Comparison of ENCODE assay signal across 9 cellular contexts in the genomic region with DNA sequence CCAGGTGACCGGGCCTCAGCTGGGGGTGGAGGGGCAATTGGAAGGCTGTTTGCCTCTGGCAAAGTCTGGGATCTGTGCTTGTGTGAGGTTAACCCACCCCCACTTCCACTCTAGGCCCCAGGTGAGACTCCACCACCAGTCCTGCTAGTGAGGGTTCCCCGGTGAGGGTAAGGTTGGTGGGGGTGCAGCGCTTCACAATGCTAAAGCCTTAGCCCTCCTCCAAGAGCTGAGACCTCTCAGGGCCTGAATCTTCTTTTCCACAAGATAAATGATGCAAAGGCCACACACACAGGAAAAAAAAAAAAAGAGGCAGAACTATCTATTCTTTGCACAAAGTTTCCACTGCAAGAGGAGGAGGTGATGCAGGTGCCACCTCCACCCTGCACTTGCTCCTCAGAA. TPM values are rescaled to one million over a fixed set of nuclear protein-coding genes. Genes with fewer than 3 reads are reported as not detected.
DNase-seq lines count a peak whose midpoint lies in the region; ATAC-seq and TF ChIP-seq lines count a peak whose summit lies in the region.
"Had no signal": no experiment of that assay in that cellular context is flagged by ENCODE, and none has a peak within 500 bp of the region (broad histone marks: within the 10 kb centered on the region; RNA-seq: fewer than 3 reads in every experiment).

No MANE protein-coding gene starts in this region.

- no peaks in the 10 kb centered on the region for H3K9me3 Mint-ChIP-seq in activated T-cell treated with anti-CD3 and anti-CD28 coated beads, Interleukin-2, amount 50 U/mL, for 72 hours
- no peaks in the 10 kb centered on the region for H3K9me3 Mint-ChIP-seq in WTC11
- H3K9me3 Mint-ChIP-seq in nephron: no peaks in the 10 kb centered on the region

- peaks cover 51% of the 10 kb centered on the region for H3K4me1 Mint-ChIP-seq in activated T-cell treated with anti-CD3 and anti-CD28 coated beads, Interleukin-2, amount 50 U/mL, for 72 hours (ENCODE audit: low read depth)
- H3K4me1 Mint-ChIP-seq in WTC11 (peaks cover 30% of the 10 kb centered on the region), nephron (peaks cover 55% of the 10 kb centered on the region)

- peak; percentile 37 to 39 for DNase-seq in activated T-cell treated with anti-CD3 and anti-CD28 coated beads, Interleukin-2, amount 50 U/mL, for 48 hours
- DNase-seq in activated T-cell treated with anti-CD3 and anti-CD28 coated beads, Interleukin-2, amount 50 U/mL, for 72 hours: no peak
- DNase-seq in WTC11 (ENCODE audit: low spot score) (no peak), globus pallidus (ENCODE audit: low spot score) (no peak)
- DNase-seq: GOT3, tibial artery had no signal

- no peak for ATAC-seq in activated T-cell treated with anti-CD3 and anti-CD28 coated beads, Interleukin-2, amount 50 U/mL, for 72 hours (replicated peaks in 1 of 2)
- no peak for ATAC-seq in WTC11
- ATAC-seq in HG02870 (IDR thresholded peaks at IDR 0.05; ENCODE audit: unreplicated experiment): no peak
- ATAC-seq: left lobe of liver had no signal

- H3K27me3 Mint-ChIP-seq in activated T-cell treated with anti-CD3 and anti-CD28 coated beads, Interleukin-2, amount 50 U/mL, for 72 hours (ENCODE audit: low read depth): no peaks in the 10 kb centered on the region
- H3K27me3 Mint-ChIP-seq in WTC11 (ENCODE audit: low read depth): peaks cover 3% of the 10 kb centered on the region; the same call in 1 of the 2 replicates
- H3K27me3 Mint-ChIP-seq in nephron (ENCODE audit: low read depth): no peaks in the 10 kb centered on the region

- CTCF ChIA-PET in WTC11 (lab: Charles Lee): interaction anchor here (0.6 to 4.0 kb wide), 21 partner anchors 10 to 484 kb away, joined by 3 to 60 read pairs (median 5); a partner anchor contains a TSS

- TF ChIP-seq CTCF in WTC11 (IDR thresholded peaks at IDR 0.05) (no peak), nephron (IDR thresholded peaks at IDR 0.05; ENCODE audit: unreplicated experiment in 3 of 3) (no peak)

- H3K27ac Mint-ChIP-seq in activated T-cell treated with anti-CD3 and anti-CD28 coated beads, Interleukin-2, amount 50 U/mL, for 72 hours: no peak overlapping the region
- peak overlapping the region; percentile 41 for H3K27ac Mint-ChIP-seq in WTC11
- peak overlapping the region in 2 of 3 experiments; percentile 38 to 73 for H3K27ac Mint-ChIP-seq in nephron

- POLR2A ChIA-PET in WTC11 (lab: Charles Lee): interaction anchor here (0.7 to 1.5 kb wide), 2 partner anchors 28 to 29 kb away, joined by 3 read pairs; a partner anchor contains a TSS

- H3K36me3 Mint-ChIP-seq in activated T-cell treated with anti-CD3 and anti-CD28 coated beads, Interleukin-2, amount 50 U/mL, for 72 hours (ENCODE audit: insufficient read depth in 2 of 2): peaks cover 1% of the 10 kb centered on the region in 2 donors
- H3K36me3 Mint-ChIP-seq in WTC11 (peaks cover 18% of the 10 kb centered on the region), nephron (ENCODE audit: low read depth) (peaks cover 38% of the 10 kb centered on the region)

- H3K4me3 Mint-ChIP-seq in activated T-cell treated with anti-CD3 and anti-CD28 coated beads, Interleukin-2, amount 50 U/mL, for 72 hours: peak overlapping the region in 1 of 2 donors; percentile 50
- H3K4me3 Mint-ChIP-seq in WTC11 (no peak overlapping the region), nephron (peak overlapping the region in 1 of 3 experiments; percentile 22)

TF ChIP-seq in WTC11, 78 proteins besides CTCF, POLR2A, EP300 and RAD21:
- TF ChIP-seq OVOL2 (CRISPR knock-in tag; IDR thresholded peaks at IDR 0.05; ENCODE audit: borderline replicate concordance) (no peak), CREM (CRISPR knock-in tag; IDR thresholded peaks at IDR 0.05) (no peak), MYBL2 (CRISPR knock-in tag; IDR thresholded peaks at IDR 0.05) (no peak), ZNF121 (CRISPR knock-in tag; IDR thresholded peaks at IDR 0.05) (no peak), NFYB (CRISPR knock-in tag; conservative IDR thresholded peaks at IDR 0.05; ENCODE audit: low read depth) (no peak), SOX15 (CRISPR knock-in tag; IDR thresholded peaks at IDR 0.05) (no peak), ZBTB21 (CRISPR knock-in tag; IDR thresholded peaks at IDR 0.05; ENCODE audit: borderline replicate concordance) (no peak), TEAD4 (CRISPR knock-in tag; IDR thresholded peaks at IDR 0.05) (no peak)
- TF ChIP-seq, protein P1, sequence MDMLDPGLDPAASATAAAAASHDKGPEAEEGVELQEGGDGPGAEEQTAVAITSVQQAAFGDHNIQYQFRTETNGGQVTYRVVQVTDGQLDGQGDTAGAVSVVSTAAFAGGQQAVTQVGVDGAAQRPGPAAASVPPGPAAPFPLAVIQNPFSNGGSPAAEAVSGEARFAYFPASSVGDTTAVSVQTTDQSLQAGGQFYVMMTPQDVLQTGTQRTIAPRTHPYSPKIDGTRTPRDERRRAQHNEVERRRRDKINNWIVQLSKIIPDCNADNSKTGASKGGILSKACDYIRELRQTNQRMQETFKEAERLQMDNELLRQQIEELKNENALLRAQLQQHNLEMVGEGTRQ (CRISPR knock-in tag; IDR thresholded peaks at IDR 0.05): no peak
- TF ChIP-seq, protein P2, sequence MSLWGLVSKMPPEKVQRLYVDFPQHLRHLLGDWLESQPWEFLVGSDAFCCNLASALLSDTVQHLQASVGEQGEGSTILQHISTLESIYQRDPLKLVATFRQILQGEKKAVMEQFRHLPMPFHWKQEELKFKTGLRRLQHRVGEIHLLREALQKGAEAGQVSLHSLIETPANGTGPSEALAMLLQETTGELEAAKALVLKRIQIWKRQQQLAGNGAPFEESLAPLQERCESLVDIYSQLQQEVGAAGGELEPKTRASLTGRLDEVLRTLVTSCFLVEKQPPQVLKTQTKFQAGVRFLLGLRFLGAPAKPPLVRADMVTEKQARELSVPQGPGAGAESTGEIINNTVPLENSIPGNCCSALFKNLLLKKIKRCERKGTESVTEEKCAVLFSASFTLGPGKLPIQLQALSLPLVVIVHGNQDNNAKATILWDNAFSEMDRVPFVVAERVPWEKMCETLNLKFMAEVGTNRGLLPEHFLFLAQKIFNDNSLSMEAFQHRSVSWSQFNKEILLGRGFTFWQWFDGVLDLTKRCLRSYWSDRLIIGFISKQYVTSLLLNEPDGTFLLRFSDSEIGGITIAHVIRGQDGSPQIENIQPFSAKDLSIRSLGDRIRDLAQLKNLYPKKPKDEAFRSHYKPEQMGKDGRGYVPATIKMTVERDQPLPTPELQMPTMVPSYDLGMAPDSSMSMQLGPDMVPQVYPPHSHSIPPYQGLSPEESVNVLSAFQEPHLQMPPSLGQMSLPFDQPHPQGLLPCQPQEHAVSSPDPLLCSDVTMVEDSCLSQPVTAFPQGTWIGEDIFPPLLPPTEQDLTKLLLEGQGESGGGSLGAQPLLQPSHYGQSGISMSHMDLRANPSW (CRISPR knock-in tag; conservative IDR thresholded peaks at IDR 0.05; ENCODE audit: low read depth): no peak

RNA-seq across cellular contexts. Expression of a gene that starts 4.1 kb away (rescaled TPM):
- total RNA-seq in activated T-cell treated with anti-CD3 and anti-CD28 coated beads, Interleukin-2, amount 50 U/mL, for 72 hours: 10 to 100 TPM; 25.5 to 27.8 TPM
- 12.1 to 15.7 TPM (median 15.6 TPM) in 3 replicates for total RNA-seq in WTC11 (2021)

RNA-seq across cellular contexts. Expression of a gene that starts 13.9 kb away (rescaled TPM):
- total RNA-seq in activated T-cell treated with anti-CD3 and anti-CD28 coated beads, Interleukin-2, amount 50 U/mL, for 72 hours: 1 to 10 TPM; 2.7 to 7.7 TPM
- total RNA-seq in WTC11 (2021): 102 to 111 TPM (median 104 TPM) in 3 replicates

RNA-seq across cellular contexts. Expression of a gene that starts 18.3 kb away (rescaled TPM):
- 100 to 1,000 TPM; 182 to 190 TPM for total RNA-seq in activated T-cell treated with anti-CD3 and anti-CD28 coated beads, Interleukin-2, amount 50 U/mL, for 72 hours
- total RNA-seq in WTC11 (2021): 266 to 273 TPM (median 266 TPM) in 3 replicates

RNA-seq across cellular contexts. Expression of a gene that starts 29.2 kb away (rescaled TPM):
- total RNA-seq in activated T-cell treated with anti-CD3 and anti-CD28 coated beads, Interleukin-2, amount 50 U/mL, for 72 hours: 100 to 1,000 TPM; 251 to 263 TPM
- total RNA-seq in WTC11 (2021): 34.4 to 48.0 TPM (median 36.6 TPM) in 3 replicates

RNA-seq across cellular contexts. Expression of a gene that starts 59.5 kb away (rescaled TPM):
- 10 to 100 TPM; 30.3 to 37.4 TPM for total RNA-seq in activated T-cell treated with anti-CD3 and anti-CD28 coated beads, Interleukin-2, amount 50 U/mL, for 72 hours
- 8.7 to 12.3 TPM (median 9.0 TPM) in 3 replicates for total RNA-seq in WTC11 (2021)

Comparison
In these comparisons a context has a peak if more than half of its experiments do, and no peak if none do; other contexts are left out.
1. DNase-seq: peak in activated T-cell treated with anti-CD3 and anti-CD28 coated beads, Interleukin-2, amount 50 U/mL, for 48 hours (2 of 2); none in activated T-cell treated with anti-CD3 and anti-CD28 coated beads, Interleukin-2, amount 50 U/mL, for 72 hours (0 of 2), WTC11 (single experiment) and globus pallidus (single experiment).
2. RNA of a gene that starts 13.9 kb away (total RNA-seq): 102 to 111 TPM in WTC11; 2.7 to 7.7 TPM in activated T-cell treated with anti-CD3 and anti-CD28 coated beads, Interleukin-2, amount 50 U/mL, for 72 hours; every median in the first group is over 10 times any median in the second.